28 cellular contexts compared by ENCODE assay signal in the genomic region with DNA sequence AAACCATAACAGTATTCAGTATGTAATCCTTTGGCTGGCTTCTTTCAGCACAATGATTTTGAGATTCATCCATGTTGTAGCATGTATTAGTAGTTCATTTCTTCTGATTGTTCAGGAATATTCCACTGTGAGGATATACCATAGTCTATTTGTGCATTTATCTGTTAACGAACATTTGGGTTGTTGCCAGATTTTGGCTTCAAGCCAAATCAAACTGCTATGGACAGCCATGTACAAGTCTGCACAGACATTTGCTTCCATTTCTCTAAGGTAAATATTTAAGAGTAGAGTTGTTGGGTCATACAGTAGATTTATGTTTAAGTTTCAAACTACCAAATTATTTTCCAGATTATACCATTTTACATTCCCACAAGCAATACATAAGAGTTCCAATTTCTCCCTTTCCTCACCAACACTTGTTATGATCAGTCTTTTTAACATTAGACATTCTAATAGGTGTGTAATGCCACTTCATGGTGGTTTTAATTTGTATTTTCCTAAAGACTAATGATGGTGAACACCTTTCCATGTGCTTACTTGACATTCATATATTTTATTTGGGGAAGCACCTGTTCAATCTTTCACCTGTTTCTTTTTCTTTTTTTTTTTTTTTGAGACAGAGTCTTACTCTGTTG.
"Had no signal": no experiment of that assay in that cellular context is flagged by ENCODE, and none has a peak within 500 bp of the region (broad histone marks: within the 10 kb centered on the region; RNA-seq: fewer than 3 reads in every experiment).

No MANE protein-coding gene starts in this region.

- ATAC-seq: activated CD8-positive, alpha-beta T cell treated with anti-CD3 and anti-CD28 coated beads for 36 hours; activated naive CD8-positive, alpha-beta T cell treated with anti-CD3 and anti-CD28 coated beads, Interleukin-2, amount 50 U/mL, for 24 hours; PC-3 had no signal

- H3K4me2 ChIP-seq: SK-N-SH had no signal

- H3K9ac ChIP-seq: SK-N-SH had no signal

- H3K27me3 ChIP-seq: MG63, Peyer's patch, SJSA1 had no signal

- H3K9me3 ChIP-seq: MG63, Peyer's patch, SJSA1, SK-N-SH had no signal

- H3K36me3 ChIP-seq: MG63, SJSA1 had no signal

- H3K27ac ChIP-seq: Peyer's patch, SJSA1 had no signal

- H3K4me1 ChIP-seq: Peyer's patch, SJSA1 had no signal

- H3K9me2 ChIP-seq: SK-N-SH had no signal

- H3K4me3 ChIP-seq: MG63, Peyer's patch, SJSA1 had no signal

- FAIRE-seq: bronchial epithelial cell, colon, TTC549 had no signal

- DNase-seq: activated CD4-positive, alpha-beta T cell treated with anti-CD3 and anti-CD28 coated beads, Interleukin-2, amount 10 ng/mL, durations not matched to agents 24 days and 14 days; activated CD4-positive, alpha-beta T cell treated with anti-CD3 and anti-CD28 coated beads, Interleukin-2, amount 50 U/mL, for 4 hours; activated CD8-positive, alpha-beta T cell treated with anti-CD3 and anti-CD28 coated beads for 36 hours; activated effector memory CD4-positive, alpha-beta T cell treated with Interleukin-2 at 50 U/mL for 16 hours; activated naive CD4-positive, alpha-beta T cell treated with anti-CD3 and anti-CD28 coated beads, Interleukin-2, amount 10 ng/mL, durations not matched to agents 7 days and 5 days; activated naive CD8-positive, alpha-beta T cell treated with anti-CD3 and anti-CD28 coated beads, Interleukin-2, amount 50 U/mL, for 24 hours; activated T-cell treated with anti-CD3 and anti-CD28 coated beads, Interleukin-2, amount 50 U/mL, for 1 hour; anterior cingulate cortex; caudate nucleus; Karpas-422; MG63; NCI-H1048; NCI-H1105 treated with DMSO at 0.1 percent for 48 hours; NCI-H1436; NCI-H1694; NCI-H1930; NCI-H510A; NCI-H526; NCI-H774; PC-3; Peyer's patch; RPMI8226; SHP77 treated with DMSO at 0.1 percent for 48 hours; SK-N-SH had no signal
